9 cellular contexts compared by ENCODE assay signal in genomic region chr10:1368772-1369171, GRCh38.
DNase-seq lines count a peak whose midpoint lies in the region; ATAC-seq, FAIRE-seq and TF ChIP-seq lines count a peak whose summit lies in the region.
"Had no signal": no experiment of that assay in that cellular context is flagged by ENCODE, and none has a peak within 500 bp of the region (broad histone marks: within the 10 kb centered on the region; RNA-seq: fewer than 3 reads in every experiment).

No MANE protein-coding gene starts in this region.

- H3K27me3 ChIP-seq in GM12878 (replicated peaks in 1 of 2; ENCODE audit: control insufficient read depth in 2 of 2, insufficient read depth in 2 of 2, low read length in 1 of 2) (no peaks in the 10 kb centered on the region), lower lobe of right lung (ENCODE audit: low read depth) (peaks cover 24% of the 10 kb centered on the region), transverse colon (no peaks in the 10 kb centered on the region)

- no TSS peak for BruUV-seq in GM12878 (replicated peaks; lab: Mats Ljungman, UMichigan)

- in situ Hi-C loops in GM12878 (cut with MboI), result no loop called here
- in situ Hi-C loops in transverse colon (cut with MboI; ENCODE audit: low pct_ligation_motif_present in 1 of 4, low pct_unique_long_range_greater_than_20kb in 1 of 4, low sequenced_read_pairs in 3 of 4), result no loop called here

- H3K4me2 ChIP-seq in GM12878 (ENCODE audit: control insufficient read depth, insufficient read depth), result no peak overlapping the region

- no peaks in the 10 kb centered on the region for H3K79me2 ChIP-seq in GM12878 (ENCODE audit: control insufficient read depth, insufficient read depth, low read length)

- ATAC-seq in GM12878 (peak; percentile 93), lower lobe of right lung (peak; percentile 54 to 62)

- POLR2A ChIA-PET in GM12878 (lab: Charles Lee), result interaction anchor here (1.1 kb wide), 1 partner anchor 8 kb away, joined by 3 read pairs; no protein-coding TSS in a partner anchor

- SMC1A ChIA-PET in GM12878 (lab: Charles Lee; ENCODE audit: uncharacterized antibody, unreplicated experiment), result no interaction called here

- H3K27ac ChIP-seq in GM12878 (ENCODE audit: control insufficient read depth, insufficient read depth), result no peak overlapping the region
- H3K27ac ChIP-seq in lower lobe of right lung, result no peak overlapping the region
- no peak overlapping the region for H3K27ac ChIP-seq in transverse colon
- H3K27ac ChIP-seq: VCaP had no signal

- RAD21 ChIA-PET in GM12878 (lab: Charles Lee; ENCODE audit: unreplicated experiment), result interaction anchor here (1.0 kb wide), 1 partner anchor 259 kb away, joined by 4 read pairs; no protein-coding TSS in a partner anchor

- peak; percentile 51 for DNase-seq in NCI-H82 (lab: John Stamatoyannopoulos, UW)
- no peak for DNase-seq in NCI-H82 treated with DMSO at 0.1 percent for 48 hours (lab: John Stamatoyannopoulos, UW; ENCODE audit: unreplicated experiment)
- DNase-seq in LoVo (ENCODE audit: low spot score), result peak; percentile 36
- no peak for DNase-seq in GM12878 (ENCODE audit: low read depth, low spot score)
- no peak for DNase-seq in lower lobe of right lung
- DNase-seq in transverse colon, result peak; percentile 31
- no peak for DNase-seq in GM19239 (ENCODE audit: insufficient read length, low spot score)
- no peak for DNase-seq in NCI-H1694 treated with DMSO at 0.1 percent for 48 hours (lab: John Stamatoyannopoulos, UW)

- H3K4me3 ChIP-seq in GM12878 (no peak overlapping the region), lower lobe of right lung (no peak overlapping the region), transverse colon (no peak overlapping the region)

- TF ChIP-seq POLR2A in GM12878 (IDR thresholded peaks at IDR 0.05; ENCODE audit: low read depth, low read length) (no peak), transverse colon (IDR thresholded peaks at IDR 0.05) (no peak)

- H2AFZ ChIP-seq in GM12878 (ENCODE audit: control insufficient read depth, low read depth, low read length), result no peak overlapping the region

- no peak overlapping the region for H3K9ac ChIP-seq in GM12878 (ENCODE audit: control insufficient read depth, insufficient read depth, low read length)

- no peak for TF ChIP-seq EP300 in GM12878 (IDR thresholded peaks at IDR 0.05; ENCODE audit: borderline replicate concordance in 1 of 2, control insufficient read depth in 1 of 2, low read depth in 2 of 2, low read length in 2 of 2)
- no peak for TF ChIP-seq EP300 in transverse colon (IDR thresholded peaks at IDR 0.05; ENCODE audit: low read depth)

- intact Hi-C loops in GM12878 (cut with micrococcal nuclease; ENCODE audit: unreplicated experiment) (no loop called here), lower lobe of right lung (cut with DNase I) (no loop called here), transverse colon (cut with DNase I; ENCODE audit: low total_unique reads) (no loop called here)

- WGBS in GM12878 (ENCODE audit: insufficient coverage, insufficient replicate concordance, low lambda C conversion rate, missing lambda C conversion rate), result 18% methylated on average over 13 of the region's 15 CpGs
- 4 to 41% methylated on average over 4 to 15 of the region's 15 CpGs for WGBS in transverse colon (ENCODE audit: low coverage in 1 of 2), 2 donors

- peak; percentile 30 to 60 (median 51); a peak in 5 of 6 replicates for TF ChIP-seq CTCF in GM12878 (IDR thresholded peaks at IDR 0.05 in 2 of 3, conservative IDR thresholded peaks at IDR 0.05 in 1 of 3; ENCODE audit: control insufficient read depth in 2 of 3, extremely low read depth in 1 of 3, insufficient read depth in 1 of 3, low read depth in 3 of 3, low read length in 3 of 3)
- TF ChIP-seq CTCF in lower lobe of right lung (IDR thresholded peaks at IDR 0.05), result peak; percentile 41
- TF ChIP-seq CTCF in transverse colon (IDR thresholded peaks at IDR 0.05), result peak; percentile 30 to 62 (median 48)

- H3K4me1 ChIP-seq in GM12878 (ENCODE audit: control insufficient read depth, insufficient read depth, low read length), result no peaks in the 10 kb centered on the region
- no peaks in the 10 kb centered on the region for H3K4me1 ChIP-seq in lower lobe of right lung
- H3K4me1 ChIP-seq in transverse colon, result no peaks in the 10 kb centered on the region

- H4K20me1 ChIP-seq in GM12878 (ENCODE audit: control insufficient read depth, insufficient read depth), result no peaks in the 10 kb centered on the region

- H3K36me3 ChIP-seq in GM12878 (ENCODE audit: control insufficient read depth in 2 of 2, insufficient read depth in 2 of 2, low read length in 1 of 2) (no peaks in the 10 kb centered on the region), lower lobe of right lung (no peaks in the 10 kb centered on the region), transverse colon (no peaks in the 10 kb centered on the region)

- H3K9me3 ChIP-seq in GM12878 (replicated peaks; ENCODE audit: control insufficient read depth, insufficient read depth, low read length) (no peaks in the 10 kb centered on the region), lower lobe of right lung (no peaks in the 10 kb centered on the region), transverse colon (no peaks in the 10 kb centered on the region)

- CTCF ChIA-PET in GM12878 (lab: Yijun Ruan, JAX), result interaction anchor here (1.1 to 2.5 kb wide), 7 partner anchors 9 to 259 kb away, joined by 3 to 11 read pairs (median 5); no protein-coding TSS in a partner anchor

- peak; percentile 47 for FAIRE-seq in GM12878 (lab: Jason Lieb, UNC)
- no peak for FAIRE-seq in GM19239 (lab: Jason Lieb, UNC)

- TF ChIP-seq RAD21 in GM12878 (IDR thresholded peaks at IDR 0.05; ENCODE audit: insufficient read depth, low read depth, low read length), result no peak

TF ChIP-seq in GM12878, 131 proteins besides CTCF, POLR2A, EP300 and RAD21:
- peak; percentile 79; the same call in 1 of the 2 replicates for TF ChIP-seq YY1 (IDR thresholded peaks at IDR 0.05; ENCODE audit: low read depth, low read length)
- no peak for TF ChIP-seq SKIL (IDR thresholded peaks at IDR 0.05; ENCODE audit: low read depth, poor library complexity, severe bottlenecking)

Comparison
In these comparisons a context has a peak if more than half of its experiments do, and no peak if none do; other contexts are left out.
1. DNase-seq: peak in NCI-H82 (single experiment), LoVo (single experiment) and transverse colon (single experiment); none in NCI-H82 treated with DMSO at 0.1 percent for 48 hours (single experiment), GM12878 (single experiment), lower lobe of right lung (single experiment), GM19239 (single experiment) and NCI-H1694 treated with DMSO at 0.1 percent for 48 hours (single experiment).
2. Peak in every context shown above with its lines, with median percentiles within 50 percentile points of each other: CTCF ChIP-seq.